ENCODE assay signal across 15 cellular contexts in the genomic region with DNA sequence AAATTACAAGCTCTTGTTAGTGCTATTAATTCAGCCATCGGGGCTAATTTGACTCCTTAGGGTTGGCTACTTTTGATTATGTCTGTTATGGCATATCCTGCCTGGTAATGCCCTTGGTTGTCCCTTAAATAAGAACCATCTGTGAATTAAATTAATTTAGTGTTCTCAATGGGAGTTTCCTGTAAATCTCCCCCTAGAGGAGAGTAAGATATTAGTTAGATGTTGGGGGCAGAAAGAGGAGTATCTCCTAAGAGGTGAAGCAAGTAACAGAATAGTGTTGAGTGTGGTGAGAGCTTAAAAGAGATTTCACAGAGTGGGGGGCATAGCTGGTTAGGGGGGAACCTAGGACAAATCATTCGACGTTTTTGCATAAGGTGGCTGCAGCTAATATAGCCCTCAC.
DNase-seq lines count a peak whose midpoint lies in the region; ATAC-seq and TF ChIP-seq lines count a peak whose summit lies in the region.
"Had no signal": no experiment of that assay in that cellular context is flagged by ENCODE, and none has a peak within 500 bp of the region (broad histone marks: within the 10 kb centered on the region; RNA-seq: fewer than 3 reads in every experiment).

No MANE protein-coding gene starts in this region.

- ATAC-seq in WTC11 = peak; percentile 61; the same call in 1 of the 2 replicates
- ATAC-seq: GM12878, Right ventricle myocardium inferior had no signal

- DNase-seq in ELR (ENCODE audit: low read depth) (peak; percentile 7), NAMALWA (ENCODE audit: low spot score) (peak; percentile 3), WTC11 (ENCODE audit: low spot score) (no peak), neural crest cell (ENCODE audit: low read depth, low spot score) (no peak), cerebellum (ENCODE audit: low spot score) (no peak), DMS79 treated with DMSO at 0.1 percent for 48 hours (lab: John Stamatoyannopoulos, UW) (no peak), NCI-H187 (lab: John Stamatoyannopoulos, UW) (no peak)
- DNase-seq: DMS 273 treated with DMSO at 0.1 percent for 48 hours, MG63, NCI-H1105 treated with DMSO at 0.1 percent for 48 hours, NCI-H1930, NCI-H510A treated with DMSO at 0.1 percent for 48 hours had no signal

- H3K4me1 Mint-ChIP-seq in WTC11 (peaks cover 9% of the 10 kb centered on the region; the same call in 1 of the 2 replicates), neural crest cell (no peaks in the 10 kb centered on the region)

- TF ChIP-seq CTCF in WTC11 (IDR thresholded peaks at IDR 0.05) (no peak), neural crest cell (conservative IDR thresholded peaks at IDR 0.05) (peak; percentile 14)

- POLR2A ChIA-PET in WTC11 (lab: Charles Lee) = no interaction called here

- no peak overlapping the region for H3K4me3 Mint-ChIP-seq in WTC11
- H3K4me3 Mint-ChIP-seq in neural crest cell = no peak overlapping the region
- H3K4me3 Mint-ChIP-seq: T-helper 1 cell treated with Interleukin-12 subunit alpha and Interleukin-12 subunit beta and Interleukin-4 antibody, amounts not matched to agents 30 μg/mL and 1 μg/mL, for 36 hours had no signal

- H3K9me3 Mint-ChIP-seq in WTC11 = peaks cover 15% of the 10 kb centered on the region
- H3K9me3 Mint-ChIP-seq in neural crest cell = peaks cover 6% of the 10 kb centered on the region

- H3K27me3 Mint-ChIP-seq in WTC11 (ENCODE audit: low read depth) (no peaks in the 10 kb centered on the region), neural crest cell (ENCODE audit: low read depth) (no peaks in the 10 kb centered on the region)

- no peak overlapping the region for H3K27ac Mint-ChIP-seq in WTC11
- no peak overlapping the region for H3K27ac Mint-ChIP-seq in neural crest cell (ENCODE audit: unreplicated experiment)
- H3K27ac Mint-ChIP-seq: T-helper 1 cell treated with Interleukin-12 subunit alpha and Interleukin-12 subunit beta and Interleukin-4 antibody, amounts not matched to agents 30 μg/mL and 1 μg/mL, for 36 hours had no signal

- H3K36me3 Mint-ChIP-seq in WTC11 (peaks cover 5% of the 10 kb centered on the region), neural crest cell (ENCODE audit: low read depth) (no peaks in the 10 kb centered on the region)

- CTCF ChIA-PET in WTC11 (lab: Charles Lee) = no interaction called here

TF ChIP-seq in WTC11, 78 proteins besides CTCF, POLR2A, EP300 and RAD21:
- TF ChIP-seq, protein P1, sequence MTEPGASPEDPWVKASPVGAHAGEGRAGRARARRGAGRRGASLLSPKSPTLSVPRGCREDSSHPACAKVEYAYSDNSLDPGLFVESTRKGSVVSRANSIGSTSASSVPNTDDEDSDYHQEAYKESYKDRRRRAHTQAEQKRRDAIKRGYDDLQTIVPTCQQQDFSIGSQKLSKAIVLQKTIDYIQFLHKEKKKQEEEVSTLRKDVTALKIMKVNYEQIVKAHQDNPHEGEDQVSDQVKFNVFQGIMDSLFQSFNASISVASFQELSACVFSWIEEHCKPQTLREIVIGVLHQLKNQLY (CRISPR knock-in tag; IDR thresholded peaks at IDR 0.05) = no peak
TF ChIP-seq in WTC11: peak in this region for 0.

Comparison
In these comparisons a context has a peak if more than half of its experiments do, and no peak if none do; other contexts are left out.
1. DNase-seq: peak in ELR (single experiment) and NAMALWA (single experiment); none in WTC11 (single experiment), neural crest cell (single experiment), cerebellum (single experiment), DMS79 treated with DMSO at 0.1 percent for 48 hours (single experiment) and NCI-H187 (0 of 2).